15 cellular contexts compared by ENCODE assay signal in the genomic region with DNA sequence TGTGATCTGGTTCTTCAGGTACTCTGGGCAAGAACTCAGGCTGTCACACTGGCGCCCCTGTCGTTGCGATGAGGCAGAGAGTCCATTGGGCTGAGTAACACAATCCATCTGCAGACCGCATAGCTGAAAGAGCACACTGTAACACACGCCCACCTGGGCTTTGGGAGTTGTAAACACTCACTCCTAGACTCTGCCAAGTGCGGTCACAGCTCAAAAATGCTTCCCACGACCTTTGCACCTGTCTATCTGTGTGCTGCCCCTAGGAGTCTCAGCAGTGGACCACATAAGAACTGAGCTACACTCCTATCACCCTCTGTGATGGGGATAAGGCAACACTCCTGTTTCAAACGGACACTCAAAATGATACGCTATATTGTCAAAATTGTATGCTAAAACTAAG.
DNase-seq lines count a peak whose midpoint lies in the region; ATAC-seq, FAIRE-seq and TF ChIP-seq lines count a peak whose summit lies in the region.
"Had no signal": no experiment of that assay in that cellular context is flagged by ENCODE, and none has a peak within 500 bp of the region (broad histone marks: within the 10 kb centered on the region; RNA-seq: fewer than 3 reads in every experiment).

No MANE protein-coding gene starts in this region.

- FAIRE-seq in RCC 7860 (lab: Jason Lieb, UNC): no peak
- no peak for FAIRE-seq in GM12892 (lab: Jason Lieb, UNC)

- no peak for TF ChIP-seq CTCF in choroid plexus epithelial cell (conservative IDR thresholded peaks at IDR 0.05; ENCODE audit: low read depth, low read length)

- DNase-seq in NCI-H82 (lab: John Stamatoyannopoulos, UW) (peak; percentile 5), NCI-H82 treated with DMSO at 0.1 percent for 48 hours (lab: John Stamatoyannopoulos, UW; ENCODE audit: unreplicated experiment) (no peak), choroid plexus epithelial cell (ENCODE audit: low read depth) (peak; percentile 11), left colon (no peak), RCC 7860 (ENCODE audit: low spot score) (no peak), GM12892 (ENCODE audit: insufficient read length) (no peak), NCI-H2171 treated with DMSO at 0.1 percent for 48 hours (lab: John Stamatoyannopoulos, UW) (no peak), NCI-H2029 (lab: John Stamatoyannopoulos, UW) (no peak)
- DNase-seq: C1 segment of cervical spinal cord, DMS153, MG63, NCI-H1105, NCI-H187 treated with DMSO at 0.1 percent for 48 hours, NCI-H510A treated with DMSO at 0.1 percent for 48 hours had no signal

- ATAC-seq in left colon: peak; percentile 19

- no peak overlapping the region for H3K4me3 ChIP-seq in choroid plexus epithelial cell (ENCODE audit: low read depth, low read length)
- H3K4me3 ChIP-seq: MG63, SJSA1 had no signal

- no peak for TF ChIP-seq POLR2A in GM12892 (IDR thresholded peaks at IDR 0.05; ENCODE audit: low read depth, low read length)

- intact Hi-C loops in left colon (cut with DNase I, micrococcal nuclease): no loop called here

Comparison
In these comparisons a context has a peak if more than half of its experiments do, and no peak if none do; other contexts are left out.
1. DNase-seq: peak in NCI-H82 (single experiment) and choroid plexus epithelial cell (single experiment); none in NCI-H82 treated with DMSO at 0.1 percent for 48 hours (single experiment), left colon (0 of 2), RCC 7860 (single experiment), GM12892 (single experiment), NCI-H2171 treated with DMSO at 0.1 percent for 48 hours (single experiment) and NCI-H2029 (single experiment).